Comparison of ENCODE assay signal across 1 cellular context in the genomic region with DNA sequence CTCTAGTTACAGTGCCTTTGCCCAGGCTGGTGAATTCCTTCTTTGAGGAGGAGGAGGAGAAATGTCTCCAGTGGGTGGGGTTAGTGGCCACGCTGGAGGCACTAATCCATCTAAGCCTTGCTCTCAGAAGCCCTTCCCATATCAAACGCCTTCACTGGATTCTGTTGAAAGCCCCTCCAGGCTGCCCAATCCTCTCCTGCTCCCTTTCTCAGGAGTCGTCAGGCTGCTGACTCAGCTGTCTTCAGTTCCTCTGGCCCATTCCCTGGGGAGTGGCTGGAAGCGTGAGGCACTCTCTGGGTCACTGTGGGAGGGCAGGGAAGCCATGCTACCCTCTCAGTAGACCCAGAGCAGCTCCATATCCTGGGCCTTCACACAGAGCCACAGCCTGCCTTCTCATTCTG.
TF ChIP-seq lines count a peak whose summit lies in the region.

No MANE protein-coding gene starts in this region.

TF ChIP-seq in K562, 482 proteins besides CTCF, POLR2A, EP300 and RAD21 (continues in another document):
- TF ChIP-seq CBFA2T3 (IDR thresholded peaks at IDR 0.05) (no peak), MAFF (IDR thresholded peaks at IDR 0.05; ENCODE audit: low read length) (peak; percentile 68), GATAD2A (IDR thresholded peaks at IDR 0.05) (no peak), MAFG (tag; conservative IDR thresholded peaks at IDR 0.05) (peak; percentile 79), ZNF79 (CRISPR knock-in tag; IDR thresholded peaks at IDR 0.05; ENCODE audit: low read depth) (no peak), POLR3G (IDR thresholded peaks at IDR 0.05; ENCODE audit: extremely low read depth, insufficient read length, insufficient replicate concordance) (no peak), SRSF1 (IDR thresholded peaks at IDR 0.05; ENCODE audit: low read depth, low read length) (no peak), ZNF695 (CRISPR knock-in tag; IDR thresholded peaks at IDR 0.05) (no peak), KLF16 (IDR thresholded peaks at IDR 0.05) (no peak), ZNF217 (CRISPR knock-in tag; IDR thresholded peaks at IDR 0.05) (no peak), LEF1 (IDR thresholded peaks at IDR 0.05) (no peak), DACH1 (IDR thresholded peaks at IDR 0.05; ENCODE audit: partially characterized antibody) (no peak), NCOA2 (IDR thresholded peaks at IDR 0.05; ENCODE audit: partially characterized antibody in 2 of 2) (no peak), HNRNPL (IDR thresholded peaks at IDR 0.05; ENCODE audit: low read depth, low read length) (no peak), MTF1 (CRISPR knock-in tag; IDR thresholded peaks at IDR 0.05; ENCODE audit: borderline replicate concordance) (no peak), ZBTB8A (IDR thresholded peaks at IDR 0.05; ENCODE audit: partially characterized antibody) (no peak), ZNF57 (CRISPR knock-in tag; IDR thresholded peaks at IDR 0.05) (no peak), CC2D1A (IDR thresholded peaks at IDR 0.05) (no peak), CREB1 (IDR thresholded peaks at IDR 0.05) (no peak), CREB1 (CRISPR knock-in tag; IDR thresholded peaks at IDR 0.05) (no peak), LCOR (CRISPR knock-in tag; IDR thresholded peaks at IDR 0.05) (no peak), KAT7 (CRISPR knock-in tag; IDR thresholded peaks at IDR 0.05; ENCODE audit: borderline replicate concordance) (0 out of 2 replicates have a peak, but pooled peaks have one; percentile 15), ZNF165 (CRISPR knock-in tag; IDR thresholded peaks at IDR 0.05; ENCODE audit: borderline replicate concordance) (no peak), MAFK (IDR thresholded peaks at IDR 0.05; ENCODE audit: low read length) (peak; percentile 77), CBFB (CRISPR knock-in tag; IDR thresholded peaks at IDR 0.05) (no peak), ZNF12 (CRISPR knock-in tag; IDR thresholded peaks at IDR 0.05) (no peak), ZZZ3 (IDR thresholded peaks at IDR 0.05) (no peak), PPARD (CRISPR knock-in tag; IDR thresholded peaks at IDR 0.05) (no peak), HNRNPK (IDR thresholded peaks at IDR 0.05; ENCODE audit: low read depth, low read length, poor library complexity, severe bottlenecking) (no peak), NONO (IDR thresholded peaks at IDR 0.05; ENCODE audit: low read depth in 2 of 2, low read length in 1 of 2) (no peak)
- TF ChIP-seq, protein P1, sequence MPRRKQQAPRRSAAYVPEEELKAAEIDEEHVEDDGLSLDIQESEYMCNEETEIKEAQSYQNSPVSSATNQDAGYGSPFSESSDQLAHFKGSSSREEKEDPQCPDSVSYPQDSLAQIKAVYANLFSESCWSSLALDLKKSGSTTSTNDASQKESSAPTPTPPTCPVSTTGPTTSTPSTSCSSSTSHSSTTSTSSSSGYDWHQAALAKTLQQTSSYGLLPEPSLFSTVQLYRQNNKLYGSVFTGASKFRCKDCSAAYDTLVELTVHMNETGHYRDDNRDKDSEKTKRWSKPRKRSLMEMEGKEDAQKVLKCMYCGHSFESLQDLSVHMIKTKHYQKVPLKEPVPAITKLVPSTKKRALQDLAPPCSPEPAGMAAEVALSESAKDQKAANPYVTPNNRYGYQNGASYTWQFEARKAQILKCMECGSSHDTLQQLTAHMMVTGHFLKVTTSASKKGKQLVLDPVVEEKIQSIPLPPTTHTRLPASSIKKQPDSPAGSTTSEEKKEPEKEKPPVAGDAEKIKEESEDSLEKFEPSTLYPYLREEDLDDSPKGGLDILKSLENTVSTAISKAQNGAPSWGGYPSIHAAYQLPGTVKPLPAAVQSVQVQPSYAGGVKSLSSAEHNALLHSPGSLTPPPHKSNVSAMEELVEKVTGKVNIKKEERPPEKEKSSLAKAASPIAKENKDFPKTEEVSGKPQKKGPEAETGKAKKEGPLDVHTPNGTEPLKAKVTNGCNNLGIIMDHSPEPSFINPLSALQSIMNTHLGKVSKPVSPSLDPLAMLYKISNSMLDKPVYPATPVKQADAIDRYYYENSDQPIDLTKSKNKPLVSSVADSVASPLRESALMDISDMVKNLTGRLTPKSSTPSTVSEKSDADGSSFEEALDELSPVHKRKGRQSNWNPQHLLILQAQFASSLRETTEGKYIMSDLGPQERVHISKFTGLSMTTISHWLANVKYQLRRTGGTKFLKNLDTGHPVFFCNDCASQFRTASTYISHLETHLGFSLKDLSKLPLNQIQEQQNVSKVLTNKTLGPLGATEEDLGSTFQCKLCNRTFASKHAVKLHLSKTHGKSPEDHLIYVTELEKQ (CRISPR knock-in tag; IDR thresholded peaks at IDR 0.05), result no peak
- TF ChIP-seq, protein P2, sequence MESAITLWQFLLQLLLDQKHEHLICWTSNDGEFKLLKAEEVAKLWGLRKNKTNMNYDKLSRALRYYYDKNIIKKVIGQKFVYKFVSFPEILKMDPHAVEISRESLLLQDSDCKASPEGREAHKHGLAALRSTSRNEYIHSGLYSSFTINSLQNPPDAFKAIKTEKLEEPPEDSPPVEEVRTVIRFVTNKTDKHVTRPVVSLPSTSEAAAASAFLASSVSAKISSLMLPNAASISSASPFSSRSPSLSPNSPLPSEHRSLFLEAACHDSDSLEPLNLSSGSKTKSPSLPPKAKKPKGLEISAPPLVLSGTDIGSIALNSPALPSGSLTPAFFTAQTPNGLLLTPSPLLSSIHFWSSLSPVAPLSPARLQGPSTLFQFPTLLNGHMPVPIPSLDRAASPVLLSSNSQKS (CRISPR knock-in tag; IDR thresholded peaks at IDR 0.05), result no peak
- TF ChIP-seq, protein P3, sequence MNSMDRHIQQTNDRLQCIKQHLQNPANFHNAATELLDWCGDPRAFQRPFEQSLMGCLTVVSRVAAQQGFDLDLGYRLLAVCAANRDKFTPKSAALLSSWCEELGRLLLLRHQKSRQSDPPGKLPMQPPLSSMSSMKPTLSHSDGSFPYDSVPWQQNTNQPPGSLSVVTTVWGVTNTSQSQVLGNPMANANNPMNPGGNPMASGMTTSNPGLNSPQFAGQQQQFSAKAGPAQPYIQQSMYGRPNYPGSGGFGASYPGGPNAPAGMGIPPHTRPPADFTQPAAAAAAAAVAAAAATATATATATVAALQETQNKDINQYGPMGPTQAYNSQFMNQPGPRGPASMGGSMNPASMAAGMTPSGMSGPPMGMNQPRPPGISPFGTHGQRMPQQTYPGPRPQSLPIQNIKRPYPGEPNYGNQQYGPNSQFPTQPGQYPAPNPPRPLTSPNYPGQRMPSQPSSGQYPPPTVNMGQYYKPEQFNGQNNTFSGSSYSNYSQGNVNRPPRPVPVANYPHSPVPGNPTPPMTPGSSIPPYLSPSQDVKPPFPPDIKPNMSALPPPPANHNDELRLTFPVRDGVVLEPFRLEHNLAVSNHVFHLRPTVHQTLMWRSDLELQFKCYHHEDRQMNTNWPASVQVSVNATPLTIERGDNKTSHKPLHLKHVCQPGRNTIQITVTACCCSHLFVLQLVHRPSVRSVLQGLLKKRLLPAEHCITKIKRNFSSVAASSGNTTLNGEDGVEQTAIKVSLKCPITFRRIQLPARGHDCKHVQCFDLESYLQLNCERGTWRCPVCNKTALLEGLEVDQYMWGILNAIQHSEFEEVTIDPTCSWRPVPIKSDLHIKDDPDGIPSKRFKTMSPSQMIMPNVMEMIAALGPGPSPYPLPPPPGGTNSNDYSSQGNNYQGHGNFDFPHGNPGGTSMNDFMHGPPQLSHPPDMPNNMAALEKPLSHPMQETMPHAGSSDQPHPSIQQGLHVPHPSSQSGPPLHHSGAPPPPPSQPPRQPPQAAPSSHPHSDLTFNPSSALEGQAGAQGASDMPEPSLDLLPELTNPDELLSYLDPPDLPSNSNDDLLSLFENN (IDR thresholded peaks at IDR 0.05; ENCODE audit: low read depth in 2 of 2, low read length in 2 of 2), result no peak
- TF ChIP-seq, protein P4, sequence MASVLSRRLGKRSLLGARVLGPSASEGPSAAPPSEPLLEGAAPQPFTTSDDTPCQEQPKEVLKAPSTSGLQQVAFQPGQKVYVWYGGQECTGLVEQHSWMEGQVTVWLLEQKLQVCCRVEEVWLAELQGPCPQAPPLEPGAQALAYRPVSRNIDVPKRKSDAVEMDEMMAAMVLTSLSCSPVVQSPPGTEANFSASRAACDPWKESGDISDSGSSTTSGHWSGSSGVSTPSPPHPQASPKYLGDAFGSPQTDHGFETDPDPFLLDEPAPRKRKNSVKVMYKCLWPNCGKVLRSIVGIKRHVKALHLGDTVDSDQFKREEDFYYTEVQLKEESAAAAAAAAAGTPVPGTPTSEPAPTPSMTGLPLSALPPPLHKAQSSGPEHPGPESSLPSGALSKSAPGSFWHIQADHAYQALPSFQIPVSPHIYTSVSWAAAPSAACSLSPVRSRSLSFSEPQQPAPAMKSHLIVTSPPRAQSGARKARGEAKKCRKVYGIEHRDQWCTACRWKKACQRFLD (CRISPR knock-in tag; IDR thresholded peaks at IDR 0.05), result no peak
- TF ChIP-seq, protein P5, sequence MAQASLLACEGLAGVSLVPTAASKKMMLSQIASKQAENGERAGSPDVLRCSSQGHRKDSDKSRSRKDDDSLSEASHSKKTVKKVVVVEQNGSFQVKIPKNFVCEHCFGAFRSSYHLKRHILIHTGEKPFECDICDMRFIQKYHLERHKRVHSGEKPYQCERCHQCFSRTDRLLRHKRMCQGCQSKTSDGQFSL (CRISPR knock-in tag; IDR thresholded peaks at IDR 0.05), result 0 out of 2 replicates have a peak, but pooled peaks have one; percentile 20
- TF ChIP-seq, protein P5 (tag; IDR thresholded peaks at IDR 0.05), result no peak
- TF ChIP-seq, protein P6, sequence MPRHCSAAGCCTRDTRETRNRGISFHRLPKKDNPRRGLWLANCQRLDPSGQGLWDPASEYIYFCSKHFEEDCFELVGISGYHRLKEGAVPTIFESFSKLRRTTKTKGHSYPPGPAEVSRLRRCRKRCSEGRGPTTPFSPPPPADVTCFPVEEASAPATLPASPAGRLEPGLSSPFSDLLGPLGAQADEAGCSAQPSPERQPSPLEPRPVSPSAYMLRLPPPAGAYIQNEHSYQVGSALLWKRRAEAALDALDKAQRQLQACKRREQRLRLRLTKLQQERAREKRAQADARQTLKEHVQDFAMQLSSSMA (CRISPR knock-in tag; IDR thresholded peaks at IDR 0.05), result no peak
- TF ChIP-seq, protein P7, sequence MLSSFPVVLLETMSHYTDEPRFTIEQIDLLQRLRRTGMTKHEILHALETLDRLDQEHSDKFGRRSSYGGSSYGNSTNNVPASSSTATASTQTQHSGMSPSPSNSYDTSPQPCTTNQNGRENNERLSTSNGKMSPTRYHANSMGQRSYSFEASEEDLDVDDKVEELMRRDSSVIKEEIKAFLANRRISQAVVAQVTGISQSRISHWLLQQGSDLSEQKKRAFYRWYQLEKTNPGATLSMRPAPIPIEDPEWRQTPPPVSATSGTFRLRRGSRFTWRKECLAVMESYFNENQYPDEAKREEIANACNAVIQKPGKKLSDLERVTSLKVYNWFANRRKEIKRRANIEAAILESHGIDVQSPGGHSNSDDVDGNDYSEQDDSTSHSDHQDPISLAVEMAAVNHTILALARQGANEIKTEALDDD (IDR thresholded peaks at IDR 0.05), result no peak
- TF ChIP-seq, protein P8, sequence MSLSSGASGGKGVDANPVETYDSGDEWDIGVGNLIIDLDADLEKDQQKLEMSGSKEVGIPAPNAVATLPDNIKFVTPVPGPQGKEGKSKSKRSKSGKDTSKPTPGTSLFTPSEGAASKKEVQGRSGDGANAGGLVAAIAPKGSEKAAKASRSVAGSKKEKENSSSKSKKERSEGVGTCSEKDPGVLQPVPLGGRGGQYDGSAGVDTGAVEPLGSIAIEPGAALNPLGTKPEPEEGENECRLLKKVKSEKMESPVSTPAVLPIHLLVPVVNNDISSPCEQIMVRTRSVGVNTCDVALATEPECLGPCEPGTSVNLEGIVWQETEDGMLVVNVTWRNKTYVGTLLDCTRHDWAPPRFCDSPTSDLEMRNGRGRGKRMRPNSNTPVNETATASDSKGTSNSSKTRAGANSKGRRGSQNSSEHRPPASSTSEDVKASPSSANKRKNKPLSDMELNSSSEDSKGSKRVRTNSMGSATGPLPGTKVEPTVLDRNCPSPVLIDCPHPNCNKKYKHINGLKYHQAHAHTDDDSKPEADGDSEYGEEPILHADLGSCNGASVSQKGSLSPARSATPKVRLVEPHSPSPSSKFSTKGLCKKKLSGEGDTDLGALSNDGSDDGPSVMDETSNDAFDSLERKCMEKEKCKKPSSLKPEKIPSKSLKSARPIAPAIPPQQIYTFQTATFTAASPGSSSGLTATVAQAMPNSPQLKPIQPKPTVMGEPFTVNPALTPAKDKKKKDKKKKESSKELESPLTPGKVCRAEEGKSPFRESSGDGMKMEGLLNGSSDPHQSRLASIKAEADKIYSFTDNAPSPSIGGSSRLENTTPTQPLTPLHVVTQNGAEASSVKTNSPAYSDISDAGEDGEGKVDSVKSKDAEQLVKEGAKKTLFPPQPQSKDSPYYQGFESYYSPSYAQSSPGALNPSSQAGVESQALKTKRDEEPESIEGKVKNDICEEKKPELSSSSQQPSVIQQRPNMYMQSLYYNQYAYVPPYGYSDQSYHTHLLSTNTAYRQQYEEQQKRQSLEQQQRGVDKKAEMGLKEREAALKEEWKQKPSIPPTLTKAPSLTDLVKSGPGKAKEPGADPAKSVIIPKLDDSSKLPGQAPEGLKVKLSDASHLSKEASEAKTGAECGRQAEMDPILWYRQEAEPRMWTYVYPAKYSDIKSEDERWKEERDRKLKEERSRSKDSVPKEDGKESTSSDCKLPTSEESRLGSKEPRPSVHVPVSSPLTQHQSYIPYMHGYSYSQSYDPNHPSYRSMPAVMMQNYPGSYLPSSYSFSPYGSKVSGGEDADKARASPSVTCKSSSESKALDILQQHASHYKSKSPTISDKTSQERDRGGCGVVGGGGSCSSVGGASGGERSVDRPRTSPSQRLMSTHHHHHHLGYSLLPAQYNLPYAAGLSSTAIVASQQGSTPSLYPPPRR (CRISPR knock-in tag; IDR thresholded peaks at IDR 0.05; ENCODE audit: borderline replicate concordance), result no peak
- TF ChIP-seq, protein P9, sequence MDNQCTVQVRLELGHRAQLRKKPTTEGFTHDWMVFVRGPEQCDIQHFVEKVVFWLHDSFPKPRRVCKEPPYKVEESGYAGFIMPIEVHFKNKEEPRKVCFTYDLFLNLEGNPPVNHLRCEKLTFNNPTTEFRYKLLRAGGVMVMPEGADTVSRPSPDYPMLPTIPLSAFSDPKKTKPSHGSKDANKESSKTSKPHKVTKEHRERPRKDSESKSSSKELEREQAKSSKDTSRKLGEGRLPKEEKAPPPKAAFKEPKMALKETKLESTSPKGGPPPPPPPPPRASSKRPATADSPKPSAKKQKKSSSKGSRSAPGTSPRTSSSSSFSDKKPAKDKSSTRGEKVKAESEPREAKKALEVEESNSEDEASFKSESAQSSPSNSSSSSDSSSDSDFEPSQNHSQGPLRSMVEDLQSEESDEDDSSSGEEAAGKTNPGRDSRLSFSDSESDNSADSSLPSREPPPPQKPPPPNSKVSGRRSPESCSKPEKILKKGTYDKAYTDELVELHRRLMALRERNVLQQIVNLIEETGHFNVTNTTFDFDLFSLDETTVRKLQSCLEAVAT (IDR thresholded peaks at IDR 0.05), result no peak
- TF ChIP-seq, protein P10, sequence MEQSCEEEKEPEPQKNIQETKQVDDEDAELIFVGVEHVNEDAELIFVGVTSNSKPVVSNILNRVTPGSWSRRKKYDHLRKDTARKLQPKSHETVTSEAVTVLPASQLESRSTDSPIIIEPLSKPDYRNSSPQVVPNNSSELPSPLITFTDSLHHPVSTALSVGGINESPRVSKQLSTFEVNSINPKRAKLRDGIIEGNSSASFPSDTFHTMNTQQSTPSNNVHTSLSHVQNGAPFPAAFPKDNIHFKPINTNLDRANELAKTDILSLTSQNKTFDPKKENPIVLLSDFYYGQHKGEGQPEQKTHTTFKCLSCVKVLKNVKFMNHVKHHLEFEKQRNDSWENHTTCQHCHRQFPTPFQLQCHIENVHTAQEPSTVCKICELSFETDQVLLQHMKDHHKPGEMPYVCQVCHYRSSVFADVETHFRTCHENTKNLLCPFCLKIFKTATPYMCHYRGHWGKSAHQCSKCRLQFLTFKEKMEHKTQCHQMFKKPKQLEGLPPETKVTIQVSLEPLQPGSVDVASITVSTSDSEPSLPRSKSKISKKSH (CRISPR knock-in tag; IDR thresholded peaks at IDR 0.05), result no peak
